28 cellular contexts compared by ENCODE assay signal in the genomic region with DNA sequence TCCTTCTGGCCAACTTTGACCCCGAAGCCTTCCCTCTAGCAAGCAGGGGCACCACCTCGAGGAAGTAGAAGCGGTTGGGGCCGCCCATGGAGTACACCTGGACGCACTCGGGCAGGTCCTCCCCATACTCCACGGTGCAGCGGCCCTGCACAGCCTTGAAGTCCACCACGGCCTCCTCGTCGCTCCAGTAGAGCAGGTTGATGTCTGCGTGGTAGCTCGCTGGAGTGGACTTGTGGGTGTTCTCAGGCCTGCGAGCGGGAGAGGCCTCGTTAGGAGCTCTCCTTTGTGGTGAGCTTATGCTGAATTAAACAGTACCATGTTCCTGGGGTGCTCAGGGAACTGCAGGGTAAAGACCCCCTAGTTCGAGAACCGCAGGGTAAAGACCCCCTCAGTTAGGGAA. TPM values are rescaled to one million over a fixed set of nuclear protein-coding genes. Genes with fewer than 3 reads are reported as not detected.
DNase-seq lines count a peak whose midpoint lies in the region; ATAC-seq and TF ChIP-seq lines count a peak whose summit lies in the region.
"Had no signal": no experiment of that assay in that cellular context is flagged by ENCODE, and none has a peak within 500 bp of the region (broad histone marks: within the 10 kb centered on the region; RNA-seq: fewer than 3 reads in every experiment).

No MANE protein-coding gene starts in this region.

- H3K4me1 Mint-ChIP-seq in activated naive CD4-positive, alpha-beta T cell treated with anti-CD3 and anti-CD28 coated beads, Interleukin-2, amount 50 U/mL, for 24 hours: peaks cover 37% of the 10 kb centered on the region
- peaks cover 44% of the 10 kb centered on the region for H3K4me1 Mint-ChIP-seq in activated CD4-positive, alpha-beta memory T cell treated with anti-CD3 and anti-CD28 coated beads for 36 hours (ENCODE audit: low read depth)
- peaks cover 3 to 4% of the 10 kb centered on the region in 2 donors for H3K4me1 Mint-ChIP-seq in natural killer cell treated with Interleukin-12 subunit alpha and Interleukin-12 subunit beta and Interleukin-15 and Interleukin-18, amount 100 ng/mL, for 72 hours (ENCODE audit: low read depth in 2 of 2)
- H3K4me1 Mint-ChIP-seq: activated B cell treated with CpG ODN at 0.5 μM for 24 hours, CD14-positive monocyte, mesothelial cell of epicardium had no signal

- TF ChIP-seq CTCF in esophagus squamous epithelium (IDR thresholded peaks at IDR 0.05) (no peak), transverse colon (IDR thresholded peaks at IDR 0.05) (no peak)

- H3K27me3 ChIP-seq in esophagus squamous epithelium (no peaks in the 10 kb centered on the region), transverse colon (no peaks in the 10 kb centered on the region)
- H3K27me3 ChIP-seq: breast epithelium, gastroesophageal sphincter, stomach, tibial artery had no signal

- no peak overlapping the region for H3K4me3 ChIP-seq in esophagus squamous epithelium
- no peak overlapping the region for H3K4me3 ChIP-seq in transverse colon
- H3K4me3 ChIP-seq: breast epithelium, coronary artery, gastroesophageal sphincter, GM23248, left ventricle myocardium inferior, stomach, tibial artery had no signal

- no peaks in the 10 kb centered on the region for H3K9me3 Mint-ChIP-seq in activated naive CD4-positive, alpha-beta T cell treated with anti-CD3 and anti-CD28 coated beads, Interleukin-2, amount 50 U/mL, for 24 hours
- no peaks in the 10 kb centered on the region for H3K9me3 Mint-ChIP-seq in activated CD4-positive, alpha-beta memory T cell treated with anti-CD3 and anti-CD28 coated beads for 36 hours
- H3K9me3 Mint-ChIP-seq in natural killer cell treated with Interleukin-12 subunit alpha and Interleukin-12 subunit beta and Interleukin-15 and Interleukin-18, amount 100 ng/mL, for 72 hours: no peaks in the 10 kb centered on the region
- H3K9me3 Mint-ChIP-seq: activated B cell treated with CpG ODN at 0.5 μM for 24 hours; activated T-helper 17 cell treated with anti-CD3 and anti-CD28 coated beads, Interleukin-2, amount 50 U/mL, for 72 hours; CD14-positive monocyte; mesothelial cell of epicardium had no signal

- CTCF ChIA-PET in activated CD4-positive, alpha-beta memory T cell treated with anti-CD3 and anti-CD28 coated beads for 36 hours (lab: Charles Lee): interaction anchor here (0.9 to 2.5 kb wide), 6 partner anchors 37 to 212 kb away, joined by 3 to 13 read pairs (median 4); a partner anchor contains a TSS

- POLR2A ChIA-PET in activated CD4-positive, alpha-beta memory T cell treated with anti-CD3 and anti-CD28 coated beads for 36 hours (lab: Charles Lee): no interaction called here

- ATAC-seq in GM18498 (IDR thresholded peaks at IDR 0.05; ENCODE audit: unreplicated experiment): no peak
- ATAC-seq in natural killer cell treated with Interleukin-12 subunit alpha and Interleukin-12 subunit beta and Interleukin-15 and Interleukin-18, amount 100 ng/mL, for 72 hours: no peak
- ATAC-seq: gastroesophageal sphincter, right cardiac atrium had no signal

- H3K27ac Mint-ChIP-seq in activated naive CD4-positive, alpha-beta T cell treated with anti-CD3 and anti-CD28 coated beads, Interleukin-2, amount 50 U/mL, for 24 hours: peak overlapping the region; percentile 30
- H3K27ac Mint-ChIP-seq in activated CD4-positive, alpha-beta memory T cell treated with anti-CD3 and anti-CD28 coated beads for 36 hours: peak overlapping the region; percentile 94
- H3K27ac Mint-ChIP-seq in natural killer cell treated with Interleukin-12 subunit alpha and Interleukin-12 subunit beta and Interleukin-15 and Interleukin-18, amount 100 ng/mL, for 72 hours: no peak overlapping the region
- H3K27ac Mint-ChIP-seq: activated B cell treated with CpG ODN at 0.5 μM for 24 hours, mesothelial cell of epicardium had no signal

- intact Hi-C loops in activated CD4-positive, alpha-beta memory T cell treated with anti-CD3 and anti-CD28 coated beads for 36 hours (cut with micrococcal nuclease): no loop called here
- intact Hi-C loops in esophagus squamous epithelium (cut with DNase I) (no loop called here), transverse colon (cut with DNase I; ENCODE audit: low total_unique reads) (no loop called here)

- H3K27me3 Mint-ChIP-seq in activated naive CD4-positive, alpha-beta T cell treated with anti-CD3 and anti-CD28 coated beads, Interleukin-2, amount 50 U/mL, for 24 hours: no peaks in the 10 kb centered on the region
- H3K27me3 Mint-ChIP-seq in activated CD4-positive, alpha-beta memory T cell treated with anti-CD3 and anti-CD28 coated beads for 36 hours: no peaks in the 10 kb centered on the region
- no peaks in the 10 kb centered on the region for H3K27me3 Mint-ChIP-seq in natural killer cell treated with Interleukin-12 subunit alpha and Interleukin-12 subunit beta and Interleukin-15 and Interleukin-18, amount 100 ng/mL, for 72 hours
- H3K27me3 Mint-ChIP-seq: activated B cell treated with CpG ODN at 0.5 μM for 24 hours; activated T-helper 17 cell treated with anti-CD3 and anti-CD28 coated beads, Interleukin-2, amount 50 U/mL, for 72 hours had no signal

- no peak for TF ChIP-seq EP300 in transverse colon (IDR thresholded peaks at IDR 0.05; ENCODE audit: low read depth)

- WGBS in esophagus squamous epithelium, 2 donors: 100% methylated on average over 3 to 4 of the region's 18 CpGs
- WGBS in transverse colon (ENCODE audit: low coverage in 1 of 2), 2 donors: 88% methylated on average over 18 of the region's 18 CpGs; no CpG with 5 or more reads in 1 of the 2 donors

- H3K4me3 Mint-ChIP-seq in activated naive CD4-positive, alpha-beta T cell treated with anti-CD3 and anti-CD28 coated beads, Interleukin-2, amount 50 U/mL, for 24 hours: no peak overlapping the region
- H3K4me3 Mint-ChIP-seq in activated CD4-positive, alpha-beta memory T cell treated with anti-CD3 and anti-CD28 coated beads for 36 hours: no peak overlapping the region
- H3K4me3 Mint-ChIP-seq in natural killer cell treated with Interleukin-12 subunit alpha and Interleukin-12 subunit beta and Interleukin-15 and Interleukin-18, amount 100 ng/mL, for 72 hours: no peak overlapping the region
- H3K4me3 Mint-ChIP-seq: activated B cell treated with CpG ODN at 0.5 μM for 24 hours, CD14-positive monocyte, mesothelial cell of epicardium had no signal

- H3K4me1 ChIP-seq in esophagus squamous epithelium (no peaks in the 10 kb centered on the region), transverse colon (peaks cover 0 to 6% (median 2%) of the 10 kb centered on the region in 4 donors)
- H3K4me1 ChIP-seq: breast epithelium, gastroesophageal sphincter, left ventricle myocardium inferior, stomach, tibial artery had no signal

- H3K36me3 ChIP-seq in esophagus squamous epithelium: peaks cover 70 to 100% (median 73%) of the 10 kb centered on the region in 3 donors
- peaks cover 0 to 54% (median 17%) of the 10 kb centered on the region in 4 donors for H3K36me3 ChIP-seq in transverse colon

- peak overlapping the region; percentile 26 to 78 (median 44) for H3K27ac ChIP-seq in esophagus squamous epithelium
- peak overlapping the region; percentile 44 to 76 (median 70) for H3K27ac ChIP-seq in transverse colon
- H3K27ac ChIP-seq: breast epithelium, coronary artery, gastroesophageal sphincter, GM23248, left ventricle myocardium inferior, tibial artery had no signal

- H3K9me3 ChIP-seq in esophagus squamous epithelium (no peaks in the 10 kb centered on the region), transverse colon (no peaks in the 10 kb centered on the region)
- H3K9me3 ChIP-seq: breast epithelium, gastroesophageal sphincter, left ventricle myocardium inferior, stomach, tibial artery had no signal

- no peak for DNase-seq in activated naive CD4-positive, alpha-beta T cell (lab: John Stamatoyannopoulos, UW)
- DNase-seq in activated CD4-positive, alpha-beta memory T cell treated with anti-CD3 and anti-CD28 coated beads for 36 hours: no peak
- DNase-seq in esophagus squamous epithelium (lab: John Stamatoyannopoulos, UW) (no peak), transverse colon (no peak)
- no peak for DNase-seq in natural killer cell treated with Interleukin-12 subunit alpha and Interleukin-12 subunit beta and Interleukin-15 and Interleukin-18, amount 100 ng/mL, for 72 hours (ENCODE audit: low spot score)
- no peak for DNase-seq in stimulated activated naive CD4-positive, alpha-beta T cell treated with Interleukin-2 at 50 U/mL for 16 hours (lab: John Stamatoyannopoulos, UW)
- DNase-seq: activated B cell treated with CpG ODN at 0.5 μM for 24 hours; amniotic stem cell; DMS153; GM23248; left ventricle myocardium inferior; NCI-H1105 treated with DMSO at 0.1 percent for 48 hours; NCI-H446; NCI-H82; right cardiac atrium; stimulated activated CD4-positive, alpha-beta T cell treated with anti-CD3 and anti-CD28 coated beads, Interleukin-12 subunit alpha, Interleukin-12 subunit beta, amount 100 ng/mL, for 4 hours; stomach; T1000; tibial artery had no signal

- peaks cover 17% of the 10 kb centered on the region for H3K36me3 Mint-ChIP-seq in activated naive CD4-positive, alpha-beta T cell treated with anti-CD3 and anti-CD28 coated beads, Interleukin-2, amount 50 U/mL, for 24 hours
- peaks cover 71% of the 10 kb centered on the region for H3K36me3 Mint-ChIP-seq in activated CD4-positive, alpha-beta memory T cell treated with anti-CD3 and anti-CD28 coated beads for 36 hours
- peaks cover 11% of the 10 kb centered on the region for H3K36me3 Mint-ChIP-seq in natural killer cell treated with Interleukin-12 subunit alpha and Interleukin-12 subunit beta and Interleukin-15 and Interleukin-18, amount 100 ng/mL, for 72 hours

- in situ Hi-C loops in transverse colon (cut with MboI; ENCODE audit: low pct_ligation_motif_present in 1 of 4, low pct_unique_long_range_greater_than_20kb in 1 of 4, low sequenced_read_pairs in 3 of 4): no loop called here

- TF ChIP-seq POLR2A in esophagus squamous epithelium (IDR thresholded peaks at IDR 0.05): no peak
- no peak for TF ChIP-seq POLR2A in transverse colon (IDR thresholded peaks at IDR 0.05)

RNA-seq across cellular contexts. Expression of a gene that starts 22.3 kb away (rescaled TPM):
- 100 to 1,000 TPM; 218 to 245 TPM for total RNA-seq in activated CD4-positive, alpha-beta memory T cell treated with anti-CD3 and anti-CD28 coated beads for 36 hours
- 100 to 1,000 TPM; 146 to 253 (median 183) TPM for total RNA-seq in esophagus squamous epithelium
- 100 to 1,000 TPM; 169 to 293 (median 198) TPM for total RNA-seq in transverse colon
- total RNA-seq in natural killer cell treated with Interleukin-12 subunit alpha and Interleukin-12 subunit beta and Interleukin-15 and Interleukin-18, amount 100 ng/mL, for 72 hours: 100 to 1,000 TPM; 245 to 329 TPM

RNA-seq across cellular contexts. Expression of a gene that starts 30.5 kb away (rescaled TPM):
- total RNA-seq in activated CD4-positive, alpha-beta memory T cell treated with anti-CD3 and anti-CD28 coated beads for 36 hours: 10 to 100 TPM; 28.4 to 29.6 TPM
- total RNA-seq in esophagus squamous epithelium: 1 to 10 TPM; 2.9 to 9.2 (median 5.8) TPM
- total RNA-seq in transverse colon: 10 to 100 TPM in 1 of 4 donors, 1 to 10 TPM in 2, under 1 TPM in 1; 0.80 to 13.8 (median 6.9) TPM
- total RNA-seq in natural killer cell treated with Interleukin-12 subunit alpha and Interleukin-12 subunit beta and Interleukin-15 and Interleukin-18, amount 100 ng/mL, for 72 hours: 10 to 100 TPM; 35.0 to 35.6 TPM

RNA-seq across cellular contexts. Expression of a gene that starts 35.8 kb away (rescaled TPM):
- total RNA-seq in activated CD4-positive, alpha-beta memory T cell treated with anti-CD3 and anti-CD28 coated beads for 36 hours: 100 to 1,000 TPM in 1 of 2 experiments, 10 to 100 TPM in 1; 99.2 to 107 TPM
- total RNA-seq in esophagus squamous epithelium (10 to 100 TPM; 31.9 to 56.1 (median 39.6) TPM), transverse colon (10 to 100 TPM; 10.1 to 31.8 (median 21.5) TPM)
- 100 to 1,000 TPM; 114 to 178 TPM for total RNA-seq in natural killer cell treated with Interleukin-12 subunit alpha and Interleukin-12 subunit beta and Interleukin-15 and Interleukin-18, amount 100 ng/mL, for 72 hours

RNA-seq across cellular contexts. Expression of a gene that starts 39.5 kb away (rescaled TPM):
- 10 to 100 TPM; 11.8 to 12.4 TPM for total RNA-seq in activated CD4-positive, alpha-beta memory T cell treated with anti-CD3 and anti-CD28 coated beads for 36 hours
- total RNA-seq in esophagus squamous epithelium (under 1 TPM in 1 of 4 donors, not detected in 3; 0.42 TPM), transverse colon (1 to 10 TPM in 1 of 4 donors, under 1 TPM in 2, not detected in 1; 0.32 to 4.5 (median 0.55) TPM)
- total RNA-seq in natural killer cell treated with Interleukin-12 subunit alpha and Interleukin-12 subunit beta and Interleukin-15 and Interleukin-18, amount 100 ng/mL, for 72 hours: 1 to 10 TPM; 5.1 to 5.2 TPM
- total RNA-seq: gastroesophageal sphincter, left ventricle myocardium inferior, MCF 10A, right cardiac atrium had no signal

RNA-seq across cellular contexts. Expression of a gene that starts 52.8 kb away (rescaled TPM):
- total RNA-seq in activated CD4-positive, alpha-beta memory T cell treated with anti-CD3 and anti-CD28 coated beads for 36 hours: 100 to 1,000 TPM; 356 to 357 TPM
- total RNA-seq in esophagus squamous epithelium (10 to 100 TPM; 29.5 to 80.6 (median 48.4) TPM), transverse colon (100 to 1,000 TPM in 1 of 4 donors, 10 to 100 TPM in 3; 23.3 to 122 (median 42.0) TPM)
- total RNA-seq in natural killer cell treated with Interleukin-12 subunit alpha and Interleukin-12 subunit beta and Interleukin-15 and Interleukin-18, amount 100 ng/mL, for 72 hours: 100 to 1,000 TPM; 322 to 576 TPM

Comparison
In these comparisons a context has a peak if more than half of its experiments do, and no peak if none do; other contexts are left out.
1. H3K27ac Mint-ChIP-seq: peak in activated naive CD4-positive, alpha-beta T cell treated with anti-CD3 and anti-CD28 coated beads, Interleukin-2, amount 50 U/mL, for 24 hours (single experiment) and activated CD4-positive, alpha-beta memory T cell treated with anti-CD3 and anti-CD28 coated beads for 36 hours (single experiment); none in natural killer cell treated with Interleukin-12 subunit alpha and Interleukin-12 subunit beta and Interleukin-15 and Interleukin-18, amount 100 ng/mL, for 72 hours (0 of 2).